In the genomic region with DNA sequence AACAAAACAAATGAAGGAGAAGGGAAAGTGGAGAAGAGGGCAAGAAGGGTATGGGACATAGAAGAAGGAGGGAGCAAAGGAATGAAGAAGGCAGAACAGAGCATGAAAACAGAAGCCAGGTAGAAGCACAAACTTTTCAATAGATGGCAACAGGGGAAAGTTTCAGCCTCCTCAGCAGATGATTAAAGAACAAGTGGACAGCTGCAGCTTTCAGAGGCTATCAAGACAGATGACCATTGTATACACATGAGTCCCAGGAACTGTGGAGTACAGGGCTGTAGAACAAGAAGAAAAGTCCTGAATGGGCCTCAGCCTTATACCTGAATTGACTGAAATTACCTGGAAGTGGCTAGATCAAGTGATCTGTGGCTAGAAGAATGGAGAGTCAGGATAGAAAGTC, we compare ENCODE assay signal across 1 cellular context.
TF ChIP-seq lines count a peak whose summit lies in the region.

No MANE protein-coding gene starts in this region.

TF ChIP-seq in H1, 55 proteins besides CTCF, POLR2A, EP300 and RAD21:
- TF ChIP-seq, protein P1, sequence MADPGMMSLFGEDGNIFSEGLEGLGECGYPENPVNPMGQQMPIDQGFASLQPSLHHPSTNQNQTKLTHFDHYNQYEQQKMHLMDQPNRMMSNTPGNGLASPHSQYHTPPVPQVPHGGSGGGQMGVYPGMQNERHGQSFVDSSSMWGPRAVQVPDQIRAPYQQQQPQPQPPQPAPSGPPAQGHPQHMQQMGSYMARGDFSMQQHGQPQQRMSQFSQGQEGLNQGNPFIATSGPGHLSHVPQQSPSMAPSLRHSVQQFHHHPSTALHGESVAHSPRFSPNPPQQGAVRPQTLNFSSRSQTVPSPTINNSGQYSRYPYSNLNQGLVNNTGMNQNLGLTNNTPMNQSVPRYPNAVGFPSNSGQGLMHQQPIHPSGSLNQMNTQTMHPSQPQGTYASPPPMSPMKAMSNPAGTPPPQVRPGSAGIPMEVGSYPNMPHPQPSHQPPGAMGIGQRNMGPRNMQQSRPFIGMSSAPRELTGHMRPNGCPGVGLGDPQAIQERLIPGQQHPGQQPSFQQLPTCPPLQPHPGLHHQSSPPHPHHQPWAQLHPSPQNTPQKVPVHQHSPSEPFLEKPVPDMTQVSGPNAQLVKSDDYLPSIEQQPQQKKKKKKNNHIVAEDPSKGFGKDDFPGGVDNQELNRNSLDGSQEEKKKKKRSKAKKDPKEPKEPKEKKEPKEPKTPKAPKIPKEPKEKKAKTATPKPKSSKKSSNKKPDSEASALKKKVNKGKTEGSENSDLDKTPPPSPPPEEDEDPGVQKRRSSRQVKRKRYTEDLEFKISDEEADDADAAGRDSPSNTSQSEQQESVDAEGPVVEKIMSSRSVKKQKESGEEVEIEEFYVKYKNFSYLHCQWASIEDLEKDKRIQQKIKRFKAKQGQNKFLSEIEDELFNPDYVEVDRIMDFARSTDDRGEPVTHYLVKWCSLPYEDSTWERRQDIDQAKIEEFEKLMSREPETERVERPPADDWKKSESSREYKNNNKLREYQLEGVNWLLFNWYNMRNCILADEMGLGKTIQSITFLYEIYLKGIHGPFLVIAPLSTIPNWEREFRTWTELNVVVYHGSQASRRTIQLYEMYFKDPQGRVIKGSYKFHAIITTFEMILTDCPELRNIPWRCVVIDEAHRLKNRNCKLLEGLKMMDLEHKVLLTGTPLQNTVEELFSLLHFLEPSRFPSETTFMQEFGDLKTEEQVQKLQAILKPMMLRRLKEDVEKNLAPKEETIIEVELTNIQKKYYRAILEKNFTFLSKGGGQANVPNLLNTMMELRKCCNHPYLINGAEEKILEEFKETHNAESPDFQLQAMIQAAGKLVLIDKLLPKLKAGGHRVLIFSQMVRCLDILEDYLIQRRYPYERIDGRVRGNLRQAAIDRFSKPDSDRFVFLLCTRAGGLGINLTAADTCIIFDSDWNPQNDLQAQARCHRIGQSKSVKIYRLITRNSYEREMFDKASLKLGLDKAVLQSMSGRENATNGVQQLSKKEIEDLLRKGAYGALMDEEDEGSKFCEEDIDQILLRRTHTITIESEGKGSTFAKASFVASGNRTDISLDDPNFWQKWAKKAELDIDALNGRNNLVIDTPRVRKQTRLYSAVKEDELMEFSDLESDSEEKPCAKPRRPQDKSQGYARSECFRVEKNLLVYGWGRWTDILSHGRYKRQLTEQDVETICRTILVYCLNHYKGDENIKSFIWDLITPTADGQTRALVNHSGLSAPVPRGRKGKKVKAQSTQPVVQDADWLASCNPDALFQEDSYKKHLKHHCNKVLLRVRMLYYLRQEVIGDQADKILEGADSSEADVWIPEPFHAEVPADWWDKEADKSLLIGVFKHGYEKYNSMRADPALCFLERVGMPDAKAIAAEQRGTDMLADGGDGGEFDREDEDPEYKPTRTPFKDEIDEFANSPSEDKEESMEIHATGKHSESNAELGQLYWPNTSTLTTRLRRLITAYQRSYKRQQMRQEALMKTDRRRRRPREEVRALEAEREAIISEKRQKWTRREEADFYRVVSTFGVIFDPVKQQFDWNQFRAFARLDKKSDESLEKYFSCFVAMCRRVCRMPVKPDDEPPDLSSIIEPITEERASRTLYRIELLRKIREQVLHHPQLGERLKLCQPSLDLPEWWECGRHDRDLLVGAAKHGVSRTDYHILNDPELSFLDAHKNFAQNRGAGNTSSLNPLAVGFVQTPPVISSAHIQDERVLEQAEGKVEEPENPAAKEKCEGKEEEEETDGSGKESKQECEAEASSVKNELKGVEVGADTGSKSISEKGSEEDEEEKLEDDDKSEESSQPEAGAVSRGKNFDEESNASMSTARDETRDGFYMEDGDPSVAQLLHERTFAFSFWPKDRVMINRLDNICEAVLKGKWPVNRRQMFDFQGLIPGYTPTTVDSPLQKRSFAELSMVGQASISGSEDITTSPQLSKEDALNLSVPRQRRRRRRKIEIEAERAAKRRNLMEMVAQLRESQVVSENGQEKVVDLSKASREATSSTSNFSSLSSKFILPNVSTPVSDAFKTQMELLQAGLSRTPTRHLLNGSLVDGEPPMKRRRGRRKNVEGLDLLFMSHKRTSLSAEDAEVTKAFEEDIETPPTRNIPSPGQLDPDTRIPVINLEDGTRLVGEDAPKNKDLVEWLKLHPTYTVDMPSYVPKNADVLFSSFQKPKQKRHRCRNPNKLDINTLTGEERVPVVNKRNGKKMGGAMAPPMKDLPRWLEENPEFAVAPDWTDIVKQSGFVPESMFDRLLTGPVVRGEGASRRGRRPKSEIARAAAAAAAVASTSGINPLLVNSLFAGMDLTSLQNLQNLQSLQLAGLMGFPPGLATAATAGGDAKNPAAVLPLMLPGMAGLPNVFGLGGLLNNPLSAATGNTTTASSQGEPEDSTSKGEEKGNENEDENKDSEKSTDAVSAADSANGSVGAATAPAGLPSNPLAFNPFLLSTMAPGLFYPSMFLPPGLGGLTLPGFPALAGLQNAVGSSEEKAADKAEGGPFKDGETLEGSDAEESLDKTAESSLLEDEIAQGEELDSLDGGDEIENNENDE (IDR thresholded peaks at IDR 0.05; ENCODE audit: insufficient replicate concordance, low read length): no peak
- TF ChIP-seq KDM4A (IDR thresholded peaks at IDR 0.05; ENCODE audit: low read depth, low read length, severe bottlenecking): no peak
- TF ChIP-seq RBBP5 (IDR thresholded peaks at IDR 0.05; ENCODE audit: borderline replicate concordance, low read depth, low read length): no peak
- no peak for TF ChIP-seq PHF8 (conservative IDR thresholded peaks at IDR 0.05; ENCODE audit: low read depth, low read length)
- no peak for TF ChIP-seq SIRT6 (IDR thresholded peaks at IDR 0.05; ENCODE audit: low read length)
- no peak for TF ChIP-seq RNF2 (IDR thresholded peaks at IDR 0.05; ENCODE audit: borderline replicate concordance, low read depth, low read length, missing control alignments, poor library complexity, severe bottlenecking)
- TF ChIP-seq ASH2L (IDR thresholded peaks at IDR 0.05; ENCODE audit: low read length): no peak
- no peak for TF ChIP-seq ZNF274 (IDR thresholded peaks at IDR 0.05; ENCODE audit: borderline replicate concordance, extremely low read depth, low read length)
- no peak for TF ChIP-seq GABPA (IDR thresholded peaks at IDR 0.05; ENCODE audit: borderline replicate concordance, insufficient read depth, low read length)
- no peak for TF ChIP-seq SUZ12 (IDR thresholded peaks at IDR 0.05; ENCODE audit: low read length)
- TF ChIP-seq, protein P2, sequence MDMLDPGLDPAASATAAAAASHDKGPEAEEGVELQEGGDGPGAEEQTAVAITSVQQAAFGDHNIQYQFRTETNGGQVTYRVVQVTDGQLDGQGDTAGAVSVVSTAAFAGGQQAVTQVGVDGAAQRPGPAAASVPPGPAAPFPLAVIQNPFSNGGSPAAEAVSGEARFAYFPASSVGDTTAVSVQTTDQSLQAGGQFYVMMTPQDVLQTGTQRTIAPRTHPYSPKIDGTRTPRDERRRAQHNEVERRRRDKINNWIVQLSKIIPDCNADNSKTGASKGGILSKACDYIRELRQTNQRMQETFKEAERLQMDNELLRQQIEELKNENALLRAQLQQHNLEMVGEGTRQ (IDR thresholded peaks at IDR 0.05; ENCODE audit: low read length): no peak
- TF ChIP-seq CHD1 (IDR thresholded peaks at IDR 0.05; ENCODE audit: low read depth, low read length): no peak
- TF ChIP-seq, protein P3, sequence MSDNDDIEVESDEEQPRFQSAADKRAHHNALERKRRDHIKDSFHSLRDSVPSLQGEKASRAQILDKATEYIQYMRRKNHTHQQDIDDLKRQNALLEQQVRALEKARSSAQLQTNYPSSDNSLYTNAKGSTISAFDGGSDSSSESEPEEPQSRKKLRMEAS (IDR thresholded peaks at IDR 0.05): no peak
- TF ChIP-seq YY1 (IDR thresholded peaks at IDR 0.05; ENCODE audit: low read depth, low read length): no peak
- no peak for TF ChIP-seq KDM1A (IDR thresholded peaks at IDR 0.05; ENCODE audit: borderline replicate concordance, low read length)
- no peak for TF ChIP-seq TBP (IDR thresholded peaks at IDR 0.05; ENCODE audit: low read depth, low read length)
- TF ChIP-seq JUN (IDR thresholded peaks at IDR 0.05; ENCODE audit: low read depth, low read length): no peak
